8 cellular contexts compared by ENCODE assay signal in genomic region chr12:26938660-26939185, GRCh38. TPM values are rescaled to one million over a fixed set of nuclear protein-coding genes. Genes with fewer than 3 reads are reported as not detected.
DNase-seq lines count a peak whose midpoint lies in the region; ATAC-seq and TF ChIP-seq lines count a peak whose summit lies in the region.

No MANE protein-coding gene starts in this region.

- H3K9me3 Mint-ChIP-seq in immature natural killer cell: no peaks in the 10 kb centered on the region

- DNase-seq in NCI-H146 (lab: John Stamatoyannopoulos, UW): peak; percentile 79
- DNase-seq in NCI-H146 treated with DMSO at 0.1 percent for 48 hours (lab: John Stamatoyannopoulos, UW; ENCODE audit: unreplicated experiment): no peak
- peak; percentile 49 for DNase-seq in NCI-H2171 treated with DMSO at 0.1 percent for 48 hours (lab: John Stamatoyannopoulos, UW)
- no peak for DNase-seq in astrocyte of the cerebellum (ENCODE audit: low read depth)
- no peak for DNase-seq in immature natural killer cell
- peak; percentile 38 for DNase-seq in stomach
- DNase-seq in NCI-H446 treated with DMSO at 0.1 percent for 48 hours (lab: John Stamatoyannopoulos, UW): no peak

- no peaks in the 10 kb centered on the region for H3K36me3 Mint-ChIP-seq in immature natural killer cell

- H3K4me3 Mint-ChIP-seq in immature natural killer cell: peak overlapping the region; percentile 97 to 100 (median 98)

- intact Hi-C loops in stomach (cut with DNase I; ENCODE audit: low total_unique reads): no loop called here

- H3K27ac ChIP-seq in stomach: peak overlapping the region; percentile 94 to 97 (median 96)

- 0% methylated on average over 28 to 32 of the region's 32 CpGs for WGBS in stomach, 5 donors

- H3K27me3 Mint-ChIP-seq in immature natural killer cell (ENCODE audit: low read depth in 3 of 3): peaks cover 10 to 18% (median 14%) of the 10 kb centered on the region in 3 donors

- H3K4me1 ChIP-seq in stomach: peaks cover 23 to 68% (median 50%) of the 10 kb centered on the region in 4 donors

- in situ Hi-C loops in astrocyte of the cerebellum (cut with HindIII; ENCODE audit: low sequenced_read_pairs): no loop called here

- H3K27ac Mint-ChIP-seq in immature natural killer cell: peak overlapping the region; percentile 94 to 100 (median 99)

- TF ChIP-seq EP300 in stomach (IDR thresholded peaks at IDR 0.05): no peak

- TF ChIP-seq CTCF in astrocyte of the cerebellum (IDR thresholded peaks at IDR 0.05; ENCODE audit: low read depth, low read length, missing control alignments): no peak
- TF ChIP-seq CTCF in stomach (IDR thresholded peaks at IDR 0.05): no peak

- H3K4me3 ChIP-seq in astrocyte of the cerebellum (ENCODE audit: low read depth, low read length) (peak overlapping the region; percentile 92), stomach (peak overlapping the region; percentile 70 to 90 (median 86))

- H3K4me1 Mint-ChIP-seq in immature natural killer cell: peaks cover 80 to 85% of the 10 kb centered on the region in 2 donors

- no peaks in the 10 kb centered on the region for H3K9me3 ChIP-seq in stomach

- H3K27me3 ChIP-seq in stomach: no peaks in the 10 kb centered on the region

- H3K36me3 ChIP-seq in stomach: peaks cover 0 to under 1% (median 0%) of the 10 kb centered on the region in 4 donors

- no peak for TF ChIP-seq POLR2A in stomach (IDR thresholded peaks at IDR 0.05)

- ATAC-seq in HG02610 (IDR thresholded peaks at IDR 0.05; ENCODE audit: unreplicated experiment): peak; percentile 9

RNA-seq across cellular contexts. Expression of gene FGFR1OP2, which starts 0.5 kb away (rescaled TPM):
- polyA plus RNA-seq in immature natural killer cell (10 to 100 TPM; 70.7 to 95.1 (median 85.2) TPM), stomach (10 to 100 TPM; 18.0 to 29.9 (median 23.3) TPM)
- total RNA-seq in stomach: 10 to 100 TPM; 12.3 to 94.2 (median 66.1) TPM

RNA-seq across cellular contexts. Expression of gene INTS13, which starts 0.9 kb away (rescaled TPM):
- polyA plus RNA-seq in immature natural killer cell: 10 to 100 TPM; 11.4 to 27.2 (median 21.9) TPM
- 10 to 100 TPM; 16.9 to 29.6 (median 18.7) TPM for total RNA-seq in stomach
- polyA plus RNA-seq in stomach: 10 to 100 TPM; 17.9 to 28.4 (median 23.5) TPM

Comparison
In these comparisons a context has a peak if more than half of its experiments do, and no peak if none do; other contexts are left out.
1. DNase-seq: peak in NCI-H146 (single experiment), NCI-H2171 treated with DMSO at 0.1 percent for 48 hours (single experiment) and stomach (single experiment); none in NCI-H146 treated with DMSO at 0.1 percent for 48 hours (single experiment), astrocyte of the cerebellum (single experiment), immature natural killer cell (0 of 3) and NCI-H446 treated with DMSO at 0.1 percent for 48 hours (single experiment).